ENCODE assay signal across 14 cellular contexts in the genomic region with DNA sequence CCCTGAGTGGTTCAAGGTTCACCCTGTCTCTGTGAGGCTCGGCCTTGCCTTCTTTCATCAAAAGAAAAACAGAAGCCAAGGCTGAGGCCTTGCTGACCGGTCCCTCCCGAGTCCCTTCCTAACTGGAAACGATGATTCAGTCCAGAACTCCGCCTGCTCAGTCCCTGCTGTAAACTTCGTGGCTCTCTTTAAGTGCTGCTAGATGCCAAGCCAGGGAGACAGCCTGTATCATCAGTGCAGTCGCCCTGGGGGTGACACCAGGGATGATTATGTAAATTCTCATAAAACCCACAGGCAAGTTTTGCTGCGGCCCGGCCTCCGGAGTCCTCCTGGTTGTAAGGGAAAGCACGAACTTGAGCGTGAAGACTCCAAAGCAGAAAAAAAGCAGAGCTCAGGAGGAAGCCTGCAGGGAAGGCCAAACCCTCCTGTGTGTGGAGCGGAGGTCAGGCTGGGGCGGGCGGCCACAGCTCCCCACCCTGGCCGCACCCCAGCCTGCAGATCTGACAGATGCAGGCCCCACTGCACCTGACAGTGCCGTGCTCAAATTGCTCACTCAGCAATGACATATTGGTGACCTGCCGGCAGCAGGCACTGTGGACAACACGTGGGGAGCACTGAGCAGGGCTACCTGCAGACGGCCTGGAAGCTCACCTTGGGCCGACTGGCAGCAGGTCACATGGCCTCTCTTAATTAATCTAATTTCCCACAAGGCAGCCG.
"Had no signal": no experiment of that assay in that cellular context is flagged by ENCODE, and none has a peak within 500 bp of the region (broad histone marks: within the 10 kb centered on the region; RNA-seq: fewer than 3 reads in every experiment).

No MANE protein-coding gene starts in this region.

- DNase-seq: activated naive CD4-positive, alpha-beta T cell treated with Interleukin-2 at 50 U/mL for 16 hours; erythroblast; islet precursor cell; occipital lobe; upper lobe of left lung had no signal

- H3K79me2 ChIP-seq: hepatocyte had no signal

- H2AFZ ChIP-seq: hepatocyte had no signal

- H3K4me2 ChIP-seq: hepatocyte had no signal

- H3K27me3 ChIP-seq: hepatocyte, suprapubic skin, upper lobe of left lung had no signal

- H3K4me3 ChIP-seq: hepatocyte, SK-N-MC, suprapubic skin, upper lobe of left lung had no signal

- H3K36me3 ChIP-seq: suprapubic skin, upper lobe of left lung had no signal

- H3K27ac ChIP-seq: hepatocyte, SK-N-MC, suprapubic skin, upper lobe of left lung had no signal

- FAIRE-seq: astrocyte, bronchial epithelial cell had no signal

- ATAC-seq: activated CD4-positive, CD25-positive, alpha-beta regulatory T cell treated with anti-CD3 and anti-CD28 coated beads, Interleukin-2, amount 50 U/mL, for 24 hours; activated T-helper 17 cell treated with anti-CD3 and anti-CD28 coated beads, Interleukin-2, amount 50 U/mL, for 72 hours; left lobe of liver; stimulated activated memory B cell treated with anti-CD40 and anti-IgM and Interleukin-4, amounts not matched to agents 10 μg/mL and 1 μg/mL and 100 μg/mL, for 72 hours had no signal
